Comparison of ENCODE assay signal across 1 cellular context in genomic region chr2:108833219-108833618, GRCh38.
TF ChIP-seq lines count a peak whose summit lies in the region.

No MANE protein-coding gene starts in this region.

TF ChIP-seq in endothelial cell of umbilical vein, 7 proteins besides CTCF, POLR2A, EP300 and RAD21 (continued from another document):
- TF ChIP-seq MYC (IDR thresholded peaks at IDR 0.05; ENCODE audit: low read depth, low read length), result no peak
- no peak for TF ChIP-seq JUN (IDR thresholded peaks at IDR 0.05; ENCODE audit: borderline replicate concordance, insufficient read depth, insufficient read length, low read depth)
- TF ChIP-seq GATA2 (IDR thresholded peaks at IDR 0.05; ENCODE audit: insufficient read depth, insufficient read length, low read depth, low read length), result no peak
- TF ChIP-seq MAX (IDR thresholded peaks at IDR 0.05; ENCODE audit: insufficient read depth, insufficient read length), result no peak
- no peak for TF ChIP-seq EZH2 (IDR thresholded peaks at IDR 0.05; ENCODE audit: borderline replicate concordance, low read depth, low read length, severe bottlenecking)
